Comparison of ENCODE assay signal across 8 cellular contexts in the genomic region with DNA sequence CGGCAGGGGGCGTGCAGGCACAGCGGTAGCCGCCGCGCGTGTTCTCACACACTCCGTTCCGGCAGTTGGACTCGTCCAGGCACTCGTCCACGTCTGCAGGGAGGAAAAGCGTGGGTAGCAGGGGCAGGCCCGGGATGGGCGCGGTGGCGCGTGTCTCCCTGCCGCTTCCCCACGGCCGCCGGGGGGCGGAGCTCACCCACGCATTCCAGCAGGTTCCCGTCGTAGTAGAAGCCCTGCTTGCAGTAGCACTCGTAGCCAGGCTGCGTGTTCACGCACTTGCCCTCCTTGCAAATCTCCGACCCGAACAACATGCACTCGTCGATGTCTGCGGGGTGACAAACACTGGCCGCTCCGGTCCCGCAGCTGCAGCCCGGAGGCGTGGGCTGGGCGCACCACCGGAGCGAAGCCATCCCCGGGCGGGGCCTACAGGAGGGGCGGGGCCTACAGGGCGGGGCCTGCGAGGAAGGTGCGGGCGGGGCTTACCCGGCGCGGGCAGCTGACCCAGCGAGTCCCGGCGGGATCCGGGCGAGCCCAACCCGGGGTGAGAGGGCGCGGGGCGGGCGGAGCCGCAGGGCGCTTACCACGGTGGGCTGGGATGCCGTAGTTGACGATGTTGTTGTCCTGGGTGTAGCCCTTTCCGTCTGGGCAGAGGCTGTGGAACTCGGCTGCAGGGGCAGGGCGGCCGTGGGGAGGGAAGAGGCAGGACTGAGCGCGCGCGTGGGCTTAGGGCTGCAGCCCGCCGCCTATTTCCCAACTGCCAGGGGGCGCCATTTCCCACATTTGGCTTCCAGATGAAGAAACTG. TPM values are rescaled to one million over a fixed set of nuclear protein-coding genes. Genes with fewer than 3 reads are reported as not detected.
DNase-seq lines count a peak whose midpoint lies in the region; ATAC-seq, FAIRE-seq and TF ChIP-seq lines count a peak whose summit lies in the region.

No MANE protein-coding gene starts in this region.

- peaks cover 29% of the 10 kb centered on the region for H3K4me1 ChIP-seq in left ventricle myocardium inferior

- POLR2A ChIA-PET in T-cell (lab: Charles Lee), result interaction anchor here in 1 of 2 donors (0.6 kb wide), 1 partner anchor 23 kb away, joined by 4 read pairs; no protein-coding TSS in a partner anchor

- H3K27me3 ChIP-seq in GM06990 (replicated peaks; ENCODE audit: control insufficient read depth, insufficient read depth, low read length) (no peaks in the 10 kb centered on the region), left ventricle myocardium inferior (ENCODE audit: low read depth) (no peaks in the 10 kb centered on the region)

- H3K36me3 ChIP-seq in GM06990 (ENCODE audit: control insufficient read depth, insufficient read depth, low read length), result peaks cover 23% of the 10 kb centered on the region
- peaks cover 35% of the 10 kb centered on the region for H3K36me3 ChIP-seq in left ventricle myocardium inferior

- TF ChIP-seq CTCF in GM06990 (IDR thresholded peaks at IDR 0.05; ENCODE audit: insufficient read depth, low read length, poor library complexity, severe bottlenecking), result peak; percentile 85
- peak; percentile 80 for TF ChIP-seq CTCF in LNCAP (IDR thresholded peaks at IDR 0.05)
- peak; percentile 88 for TF ChIP-seq CTCF in left ventricle myocardium inferior (IDR thresholded peaks at IDR 0.05; ENCODE audit: borderline replicate concordance)

- peak; percentile 80 for FAIRE-seq in urothelium cell line (lab: Jason Lieb, UNC)

- peak overlapping the region; percentile 73 to 86 (median 80) for H3K4me3 Mint-ChIP-seq in T-cell

- peak overlapping the region; percentile 87 to 88 for H3K27ac Mint-ChIP-seq in T-cell

- DNase-seq in GM06990 (ENCODE audit: extremely low read depth, insufficient read length), result peak; percentile 94
- peak; percentile 74 for DNase-seq in GOT3 (lab: John Stamatoyannopoulos, UW)
- peak; percentile 61 to 89 (median 82) for DNase-seq in T-cell
- DNase-seq in amniotic epithelial cell (ENCODE audit: low read depth), result peak; percentile 84
- DNase-seq in left ventricle myocardium inferior, result peak; percentile 93
- peak; percentile 86 for DNase-seq in putamen (ENCODE audit: low spot score)
- peak; percentile 52 for DNase-seq in urothelium cell line (ENCODE audit: low spot score)

- H3K36me3 Mint-ChIP-seq in T-cell, result peaks cover 8% of the 10 kb centered on the region

- CTCF ChIA-PET in T-cell (lab: Charles Lee), result interaction anchor here (0.7 to 2.4 kb wide), 14 partner anchors 12 to 125 kb away, joined by 3 to 17 read pairs (median 4); partner anchors contain the start of genes EHBP1L1 (in 1 of the 2), PCNX3 (in 1 of the 2), SCYL1 (in 1 of the 2) and ZNRD2 (in 1 of the 2)

- H3K27ac ChIP-seq in left ventricle myocardium inferior (replicated peaks), result peak overlapping the region; percentile 94

- intact Hi-C loops in left ventricle myocardium inferior (cut with micrococcal nuclease), result no loop called here

- H3K4me3 ChIP-seq in GM06990 (replicated peaks; ENCODE audit: low read depth, low read length), result peak overlapping the region; percentile 69
- H3K4me3 ChIP-seq in left ventricle myocardium inferior, result peak overlapping the region; percentile 65

- H3K9me3 Mint-ChIP-seq in T-cell, result no peaks in the 10 kb centered on the region

- H3K9me3 ChIP-seq in left ventricle myocardium inferior (replicated peaks), result no peaks in the 10 kb centered on the region

- ATAC-seq in T-cell (replicated peaks in 1 of 4), result peak; percentile 83 to 89 (median 85)

- peaks cover 15 to 31% (median 28%) of the 10 kb centered on the region in 3 donors for H3K4me1 Mint-ChIP-seq in T-cell

- H3K27me3 Mint-ChIP-seq in T-cell, result no peaks in the 10 kb centered on the region

RNA-seq across cellular contexts. Expression of gene SCYL1, which starts 15.6 kb away (rescaled TPM):
- 10 to 100 TPM; 66.4 to 96.8 (median 76.8) TPM for total RNA-seq in T-cell
- 60.2 TPM for total RNA-seq in left ventricle myocardium inferior

RNA-seq across cellular contexts. Expression of gene LTBP3, which starts 17.7 kb away (rescaled TPM):
- total RNA-seq in T-cell, result 100 to 1,000 TPM; 200 to 364 (median 284) TPM
- 80.3 TPM for total RNA-seq in left ventricle myocardium inferior

RNA-seq across cellular contexts. Expression of gene ZNRD2, which starts 29.8 kb away (rescaled TPM):
- total RNA-seq in T-cell (10 to 100 TPM; 32.5 to 36.9 (median 34.5) TPM), left ventricle myocardium inferior (21.1 TPM)

RNA-seq across cellular contexts. Expression of gene FAM89B, which starts 31.8 kb away (rescaled TPM):
- total RNA-seq in T-cell (10 to 100 TPM; 36.3 to 72.9 (median 69.3) TPM), left ventricle myocardium inferior (40.9 TPM)

RNA-seq across cellular contexts. Expression of gene EHBP1L1, which starts 35.4 kb away (rescaled TPM):
- total RNA-seq in T-cell (100 to 1,000 TPM; 115 to 170 (median 150) TPM), left ventricle myocardium inferior (69.5 TPM)

Comparison
In these comparisons a context has a peak if more than half of its experiments do, and no peak if none do; other contexts are left out.
1. Peak in every context shown above with its lines: DNase-seq, ATAC-seq, H3K4me3 ChIP-seq and H3K27ac ChIP-seq.